ENCODE assay signal across 29 cellular contexts in the genomic region with DNA sequence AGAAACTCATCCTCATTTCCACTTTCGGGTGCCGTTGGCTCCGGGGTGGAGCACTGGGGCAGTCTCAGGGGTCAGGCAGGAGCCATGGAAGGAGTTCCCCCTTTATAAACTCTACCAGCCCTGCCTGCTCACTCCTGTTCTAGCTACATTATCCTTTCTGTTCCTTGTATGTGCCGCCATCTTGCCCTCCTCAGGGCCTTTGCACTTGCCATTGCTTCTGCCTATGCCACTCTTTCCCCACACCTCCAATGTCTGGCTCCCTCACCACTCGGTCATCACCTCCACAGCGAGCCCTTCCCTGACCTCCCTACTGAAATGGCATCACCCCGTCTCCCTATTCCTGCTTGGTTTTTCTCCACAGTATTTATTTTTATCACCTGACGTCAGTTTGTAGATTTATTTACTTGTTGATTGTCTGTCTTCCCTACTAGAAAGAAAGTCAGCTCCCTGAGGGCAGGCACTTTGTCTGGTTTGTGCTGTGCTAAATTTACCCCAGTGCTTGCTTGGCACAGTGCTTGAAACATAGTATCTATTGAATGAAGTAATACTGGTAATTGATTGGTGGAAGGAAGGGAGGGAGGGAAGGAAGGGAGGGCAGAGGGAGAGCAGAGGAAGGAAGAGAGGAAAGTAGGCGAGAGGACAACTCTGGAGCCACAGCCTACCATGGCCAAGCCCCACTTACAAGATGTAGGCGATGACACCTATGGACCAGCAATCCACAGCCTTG. TPM values are rescaled to one million over a fixed set of nuclear protein-coding genes. Genes with fewer than 3 reads are reported as not detected.
A peak's percentile ranks its signal among the peaks of the same experiment; 100 is the strongest.
DNase-seq lines count a peak whose midpoint lies in the region; ATAC-seq, FAIRE-seq and TF ChIP-seq lines count a peak whose summit lies in the region.
"Had no signal": no experiment of that assay in that cellular context is flagged by ENCODE, and none has a peak within 500 bp of the region (broad histone marks: within the 10 kb centered on the region; RNA-seq: fewer than 3 reads in every experiment).

No MANE protein-coding gene starts in this region.

- no peak for FAIRE-seq in endothelial cell of umbilical vein (lab: Jason Lieb, UNC)
- FAIRE-seq: GM12878 had no signal

- H2AFZ ChIP-seq in endothelial cell of umbilical vein (ENCODE audit: low read depth, low read length), result no peak overlapping the region

- no peak overlapping the region for H3K4me2 ChIP-seq in endothelial cell of umbilical vein (ENCODE audit: insufficient read depth, low read length)

- CTCF ChIA-PET in RWPE1 (lab: Yijun Ruan, JAX) (no interaction called here), endothelial cell of umbilical vein (lab: Charles Lee) (no interaction called here)

- H3K9me3 ChIP-seq in endothelial cell of umbilical vein (replicated peaks; ENCODE audit: control insufficient read depth, insufficient read depth, low read length), result no peaks in the 10 kb centered on the region
- H3K9me3 ChIP-seq: BE2C, HAP-1 had no signal

- H3K9ac ChIP-seq in endothelial cell of umbilical vein (replicated peaks; ENCODE audit: extremely low read depth, insufficient read depth, low read length), result no peak overlapping the region

- TF ChIP-seq POLR2A in endothelial cell of umbilical vein (IDR thresholded peaks at IDR 0.05; ENCODE audit: low read depth, low read length), result no peak

- H3K27ac ChIP-seq in RWPE1 (peak overlapping the region; percentile 24; the same call in 1 of the 2 replicates), endothelial cell of umbilical vein (ENCODE audit: insufficient read depth, low read depth, low read length) (no peak overlapping the region)

- no peak for DNase-seq in activated T-cell treated with anti-CD3 and anti-CD28 coated beads, Interleukin-2, amount 50 U/mL, for 72 hours
- no peak for DNase-seq in activated T-cell treated with anti-CD3 and anti-CD28 coated beads for 4 hours
- no peak for DNase-seq in RWPE1 (ENCODE audit: low spot score)
- no peak for DNase-seq in endothelial cell of umbilical vein (ENCODE audit: low read depth, low spot score)
- no peak for DNase-seq in stimulated activated CD4-positive, alpha-beta T cell treated with anti-CD3 and anti-CD28 coated beads, Interleukin-2, amount 100 ng/mL, for 48 hours
- DNase-seq: 8988T; ACHN; BE2C; CD8-positive, alpha-beta memory T cell; DMS 273 treated with DMSO at 0.1 percent for 48 hours; DMS79; EL; GDM1; GOT3; Karpas-422; NCI-H1092; NCI-H1417 treated with DMSO at 0.1 percent for 48 hours; NCI-H187; NCI-H2081 treated with DMSO at 0.1 percent for 48 hours; NCI-H2171; NCI-H226; NCI-H510A; NCI-H69; SHP77 treated with DMSO at 0.1 percent for 48 hours had no signal

- H3K36me3 Mint-ChIP-seq in activated T-cell treated with anti-CD3 and anti-CD28 coated beads, Interleukin-2, amount 50 U/mL, for 72 hours (ENCODE audit: insufficient read depth in 2 of 2), result peaks cover 13 to 25% of the 10 kb centered on the region in 2 donors

- H3K79me2 ChIP-seq in endothelial cell of umbilical vein (ENCODE audit: control insufficient read depth, insufficient read depth, low read length), result no peaks in the 10 kb centered on the region

- intact Hi-C loops in endothelial cell of umbilical vein (cut with micrococcal nuclease), result no loop called here

- no peaks in the 10 kb centered on the region for H3K4me1 ChIP-seq in endothelial cell of umbilical vein (ENCODE audit: control insufficient read depth, extremely low read depth, insufficient read depth, low read length)
- H3K4me1 ChIP-seq: BE2C, HAP-1 had no signal

- no peak overlapping the region for H3K4me3 Mint-ChIP-seq in activated T-cell treated with anti-CD3 and anti-CD28 coated beads, Interleukin-2, amount 50 U/mL, for 72 hours
- H3K4me3 Mint-ChIP-seq: CD14-positive monocyte; CD8-positive, alpha-beta memory T cell had no signal

- no peaks in the 10 kb centered on the region for H3K9me1 ChIP-seq in endothelial cell of umbilical vein (replicated peaks; ENCODE audit: control insufficient read depth, extremely low read depth, insufficient read depth, low read length)

- H3K27me3 ChIP-seq in endothelial cell of umbilical vein (ENCODE audit: control insufficient read depth in 2 of 2, insufficient read depth in 2 of 2, low read length in 2 of 2), result no peaks in the 10 kb centered on the region
- H3K27me3 ChIP-seq: BE2C had no signal

- no peak overlapping the region for H3K4me3 ChIP-seq in endothelial cell of umbilical vein (replicated peaks in 1 of 3; ENCODE audit: insufficient read depth in 1 of 3, low read depth in 1 of 3, low read length in 3 of 3)
- H3K4me3 ChIP-seq: GM12878, HAP-1 had no signal

- dilution Hi-C loops in endothelial cell of umbilical vein (cut with MboI; ENCODE audit: extremely low pct_ligation_motif_present, low sequenced_read_pairs), result no loop called here

- H3K36me3 ChIP-seq in endothelial cell of umbilical vein (ENCODE audit: control insufficient read depth in 2 of 2, extremely low read depth in 1 of 2, insufficient read depth in 2 of 2, low read length in 2 of 2), result peaks cover 0 to 24% of the 10 kb centered on the region in 2 experiments
- H3K36me3 ChIP-seq: BE2C had no signal

- no peaks in the 10 kb centered on the region for H3K27me3 Mint-ChIP-seq in activated T-cell treated with anti-CD3 and anti-CD28 coated beads, Interleukin-2, amount 50 U/mL, for 72 hours (ENCODE audit: low read depth)
- H3K27me3 Mint-ChIP-seq: CD8-positive, alpha-beta memory T cell had no signal

- ATAC-seq in activated T-cell treated with anti-CD3 and anti-CD28 coated beads, Interleukin-2, amount 50 U/mL, for 72 hours (replicated peaks in 1 of 2), result no peak
- no peak for ATAC-seq in GM21786 (IDR thresholded peaks at IDR 0.05; ENCODE audit: unreplicated experiment)
- ATAC-seq: GM12878, Panc1 had no signal

- peak overlapping the region; percentile 70 for H3K27ac Mint-ChIP-seq in activated T-cell treated with anti-CD3 and anti-CD28 coated beads, Interleukin-2, amount 50 U/mL, for 72 hours

- no peaks in the 10 kb centered on the region for H3K9me3 Mint-ChIP-seq in activated T-cell treated with anti-CD3 and anti-CD28 coated beads, Interleukin-2, amount 50 U/mL, for 72 hours
- H3K9me3 Mint-ChIP-seq: CD8-positive, alpha-beta memory T cell had no signal

- BruUV-seq in endothelial cell of umbilical vein (replicated peaks; lab: Mats Ljungman, UMichigan), result no TSS peak

- H4K20me1 ChIP-seq in endothelial cell of umbilical vein (replicated peaks; ENCODE audit: control insufficient read depth, extremely low read depth, insufficient read depth, low read length), result no peaks in the 10 kb centered on the region

- POLR2A ChIA-PET in RWPE1 (lab: Yijun Ruan, JAX; ENCODE audit: low non-redundant PET), result interaction anchor here (0.6 kb wide), 1 partner anchor 34 kb away, joined by 4 read pairs; no protein-coding TSS in a partner anchor
- POLR2A ChIA-PET in endothelial cell of umbilical vein (lab: Charles Lee), result interaction anchor here (0.6 kb wide), 1 partner anchor 47 kb away, joined by 4 read pairs; no protein-coding TSS in a partner anchor

- TF ChIP-seq CTCF in RWPE1 (conservative IDR thresholded peaks at IDR 0.05; ENCODE audit: low read depth), result no peak
- no peak for TF ChIP-seq CTCF in endothelial cell of umbilical vein (IDR thresholded peaks at IDR 0.05; ENCODE audit: extremely low read depth in 1 of 2, insufficient read depth in 1 of 2, low read depth in 1 of 2, low read length in 2 of 2)

- H3K4me1 Mint-ChIP-seq in activated T-cell treated with anti-CD3 and anti-CD28 coated beads, Interleukin-2, amount 50 U/mL, for 72 hours (ENCODE audit: low read depth), result peaks cover 12% of the 10 kb centered on the region
- H3K4me1 Mint-ChIP-seq: CD8-positive, alpha-beta memory T cell had no signal

RNA-seq across cellular contexts. Expression of a gene that starts 8.8 kb away (rescaled TPM):
- 10 to 100 TPM; 38.6 to 47.4 TPM for total RNA-seq in activated T-cell treated with anti-CD3 and anti-CD28 coated beads, Interleukin-2, amount 50 U/mL, for 72 hours
- 23.5 and 25.7 TPM in 2 replicates for total RNA-seq in endothelial cell of umbilical vein
- polyA plus RNA-seq in endothelial cell of umbilical vein, result 24.4 and 28.4 TPM in 2 replicates
- 27.5 and 32.0 TPM in 2 replicates for polyA plus RNA-seq in endothelial cell of umbilical vein (2011; cell fraction: cytosol; rRNA removed)
- 23.2 and 25.2 TPM in 2 replicates for polyA plus RNA-seq in endothelial cell of umbilical vein (2011; cell fraction: nucleus; rRNA removed)
- polyA plus RNA-seq in endothelial cell of umbilical vein (2012), result 21.5 and 22.5 TPM in 2 replicates
- 15.4 and 16.6 TPM in 2 replicates for polyA minus RNA-seq in endothelial cell of umbilical vein
- 2.2 TPM for polyA minus RNA-seq in endothelial cell of umbilical vein (2011; cell fraction: cytosol; rRNA and poly(A)+ RNA removed)
- polyA minus RNA-seq in endothelial cell of umbilical vein (2011; cell fraction: nucleus; rRNA and poly(A)+ RNA removed), result 5.2 and 8.0 TPM in 2 replicates

RNA-seq across cellular contexts. Expression of a gene that starts 11.2 kb away (rescaled TPM):
- 10 to 100 TPM; 31.0 to 33.4 TPM for total RNA-seq in activated T-cell treated with anti-CD3 and anti-CD28 coated beads, Interleukin-2, amount 50 U/mL, for 72 hours
- total RNA-seq in endothelial cell of umbilical vein, result 24.1 and 27.2 TPM in 2 replicates
- polyA plus RNA-seq in endothelial cell of umbilical vein, result 32.1 and 36.2 TPM in 2 replicates
- polyA plus RNA-seq in endothelial cell of umbilical vein (2011; cell fraction: cytosol; rRNA removed), result 25.8 and 27.0 TPM in 2 replicates
- polyA plus RNA-seq in endothelial cell of umbilical vein (2011; cell fraction: nucleus; rRNA removed), result 36.0 and 36.3 TPM in 2 replicates
- 14.5 and 19.7 TPM in 2 replicates for polyA plus RNA-seq in endothelial cell of umbilical vein (2012)
- polyA minus RNA-seq in endothelial cell of umbilical vein, result 49.9 and 61.9 TPM in 2 replicates
- 25.4 TPM for polyA minus RNA-seq in endothelial cell of umbilical vein (2011; cell fraction: cytosol; rRNA and poly(A)+ RNA removed)
- polyA minus RNA-seq in endothelial cell of umbilical vein (2011; cell fraction: nucleus; rRNA and poly(A)+ RNA removed), result 37.2 and 41.7 TPM in 2 replicates

RNA-seq across cellular contexts. Expression of a gene that starts 29.4 kb away (rescaled TPM):
- total RNA-seq in activated T-cell treated with anti-CD3 and anti-CD28 coated beads, Interleukin-2, amount 50 U/mL, for 72 hours, result 10 to 100 TPM; 34.6 to 42.7 TPM
- total RNA-seq in endothelial cell of umbilical vein, result 23.2 and 26.2 TPM in 2 replicates
- polyA plus RNA-seq in endothelial cell of umbilical vein, result 12.5 and 13.8 TPM in 2 replicates
- 12.4 and 13.7 TPM in 2 replicates for polyA plus RNA-seq in endothelial cell of umbilical vein (2011; cell fraction: cytosol; rRNA removed)
- polyA plus RNA-seq in endothelial cell of umbilical vein (2011; cell fraction: nucleus; rRNA removed), result 34.9 and 37.8 TPM in 2 replicates
- 12.4 and 13.5 TPM in 2 replicates for polyA plus RNA-seq in endothelial cell of umbilical vein (2012)
- polyA minus RNA-seq in endothelial cell of umbilical vein, result 18.6 and 18.7 TPM in 2 replicates
- polyA minus RNA-seq in endothelial cell of umbilical vein (2011; cell fraction: cytosol; rRNA and poly(A)+ RNA removed), result 13.8 TPM
- polyA minus RNA-seq in endothelial cell of umbilical vein (2011; cell fraction: nucleus; rRNA and poly(A)+ RNA removed), result 15.6 and 22.6 TPM in 2 replicates

RNA-seq across cellular contexts. Expression of a gene that starts 31.3 kb away (rescaled TPM):
- 100 to 1,000 TPM; 105 to 112 TPM for total RNA-seq in activated T-cell treated with anti-CD3 and anti-CD28 coated beads, Interleukin-2, amount 50 U/mL, for 72 hours
- total RNA-seq in endothelial cell of umbilical vein, result 31.0 and 31.3 TPM in 2 replicates
- 27.8 and 29.6 TPM in 2 replicates for polyA plus RNA-seq in endothelial cell of umbilical vein
- 31.2 and 37.0 TPM in 2 replicates for polyA plus RNA-seq in endothelial cell of umbilical vein (2011; cell fraction: cytosol; rRNA removed)
- polyA plus RNA-seq in endothelial cell of umbilical vein (2011; cell fraction: nucleus; rRNA removed), result 20.8 and 21.0 TPM in 2 replicates
- 20.0 and 24.6 TPM in 2 replicates for polyA plus RNA-seq in endothelial cell of umbilical vein (2012)
- polyA minus RNA-seq in endothelial cell of umbilical vein, result 20.5 and 20.7 TPM in 2 replicates
- 25.8 TPM for polyA minus RNA-seq in endothelial cell of umbilical vein (2011; cell fraction: cytosol; rRNA and poly(A)+ RNA removed)
- 8.2 and 8.4 TPM in 2 replicates for polyA minus RNA-seq in endothelial cell of umbilical vein (2011; cell fraction: nucleus; rRNA and poly(A)+ RNA removed)

RNA-seq across cellular contexts. Expression of a gene that starts 31.9 kb away (rescaled TPM):
- total RNA-seq in activated T-cell treated with anti-CD3 and anti-CD28 coated beads, Interleukin-2, amount 50 U/mL, for 72 hours, result 100 to 1,000 TPM; 168 to 176 TPM
- 197 TPM in 2 replicates for total RNA-seq in endothelial cell of umbilical vein
- polyA plus RNA-seq in endothelial cell of umbilical vein, result 181 and 217 TPM in 2 replicates
- polyA plus RNA-seq in endothelial cell of umbilical vein (2011; cell fraction: cytosol; rRNA removed), result 216 and 218 TPM in 2 replicates
- polyA plus RNA-seq in endothelial cell of umbilical vein (2011; cell fraction: nucleus; rRNA removed), result 102 and 119 TPM in 2 replicates
- 138 and 169 TPM in 2 replicates for polyA plus RNA-seq in endothelial cell of umbilical vein (2012)
- 157 and 160 TPM in 2 replicates for polyA minus RNA-seq in endothelial cell of umbilical vein
- polyA minus RNA-seq in endothelial cell of umbilical vein (2011; cell fraction: cytosol; rRNA and poly(A)+ RNA removed), result 112 TPM
- 71.5 and 76.3 TPM in 2 replicates for polyA minus RNA-seq in endothelial cell of umbilical vein (2011; cell fraction: nucleus; rRNA and poly(A)+ RNA removed)
